1 cellular context compared by ENCODE assay signal in genomic region chr1:2049517-2050481, GRCh38.
TF ChIP-seq lines count a peak whose summit lies in the region.

PRKCZ (plus strand) TSS chr1:2050411; CDS start chr1:2050631, 220 bp downstream.

TF ChIP-seq in HepG2, 621 proteins besides CTCF, POLR2A, EP300 and RAD21 (continued from another document and continues in another):
- TF ChIP-seq CEBPB (IDR thresholded peaks at IDR 0.05; ENCODE audit: borderline replicate concordance, low read depth, low read length) (no peak), RNF219 (CRISPR knock-in tag; IDR thresholded peaks at IDR 0.05) (0 out of 2 replicates have a peak, but pooled peaks have one; percentile 3), ZNF18 (CRISPR knock-in tag; IDR thresholded peaks at IDR 0.05; ENCODE audit: insufficient replicate concordance) (no peak), ZNF776 (CRISPR knock-in tag; IDR thresholded peaks at IDR 0.05) (peak; percentile 86), ZNF33A (CRISPR knock-in tag; IDR thresholded peaks at IDR 0.05; ENCODE audit: borderline replicate concordance) (no peak), ZNF276 (CRISPR knock-in tag; IDR thresholded peaks at IDR 0.05; ENCODE audit: low read depth) (no peak), ZNF770 (CRISPR knock-in tag; IDR thresholded peaks at IDR 0.05) (0 out of 2 replicates have a peak, but pooled peaks have one; percentile 52), CENPT (CRISPR knock-in tag; IDR thresholded peaks at IDR 0.05; ENCODE audit: low read depth) (no peak; the same call in 1 of the 2 replicates), PRPF4 (IDR thresholded peaks at IDR 0.05; ENCODE audit: low read depth, low read length, poor library complexity, severe bottlenecking) (no peak), ZFP37 (CRISPR knock-in tag; IDR thresholded peaks at IDR 0.05; ENCODE audit: borderline replicate concordance) (no peak), EEA1 (CRISPR knock-in tag; IDR thresholded peaks at IDR 0.05; ENCODE audit: borderline replicate concordance) (peak; percentile 54; the same call in 1 of the 2 replicates), DNMT3B (CRISPR knock-in tag; conservative IDR thresholded peaks at IDR 0.05) (no peak), ZSCAN30 (CRISPR knock-in tag; IDR thresholded peaks at IDR 0.05) (0 out of 2 replicates have a peak, but pooled peaks have one; percentile 40), ZNF605 (CRISPR knock-in tag; IDR thresholded peaks at IDR 0.05) (no peak; the same call in none of the 2 replicates), CSRNP2 (CRISPR knock-in tag; conservative IDR thresholded peaks at IDR 0.05; ENCODE audit: low read depth) (no peak), ZBTB8A (CRISPR knock-in tag; IDR thresholded peaks at IDR 0.05; ENCODE audit: borderline replicate concordance, low read depth) (no peak), ZNF737 (CRISPR knock-in tag; IDR thresholded peaks at IDR 0.05; ENCODE audit: borderline replicate concordance) (no peak), TP53 (CRISPR knock-in tag; conservative IDR thresholded peaks at IDR 0.05) (0 out of 2 replicates have a peak, but pooled peaks have one; percentile 7), RBFOX2 (IDR thresholded peaks at IDR 0.05; ENCODE audit: low read depth, low read length) (peak; percentile 92), ZNF382 (CRISPR knock-in tag; IDR thresholded peaks at IDR 0.05; ENCODE audit: borderline replicate concordance) (no peak), HNRNPL (IDR thresholded peaks at IDR 0.05; ENCODE audit: low read depth, low read length) (peak; percentile 81), MXD4 (CRISPR knock-in tag; IDR thresholded peaks at IDR 0.05) (no peak), TBP (CRISPR knock-in tag; IDR thresholded peaks at IDR 0.05) (no peak), ZSCAN29 (CRISPR knock-in tag; conservative IDR thresholded peaks at IDR 0.05) (no peak), PCBP2 (optimal IDR thresholded peaks at IDR 0.05; ENCODE audit: low read depth, low read length, poor library complexity, severe bottlenecking) (no peak), NCOA1 (CRISPR knock-in tag; IDR thresholded peaks at IDR 0.05) (no peak), ZNF143 (CRISPR knock-in tag; IDR thresholded peaks at IDR 0.05) (no peak), ZNF350 (CRISPR knock-in tag; IDR thresholded peaks at IDR 0.05; ENCODE audit: borderline replicate concordance, low read depth) (peak; percentile 52; the same call in 1 of the 2 replicates), GATAD2A (CRISPR knock-in tag; IDR thresholded peaks at IDR 0.05) (peak; percentile 47; the same call in 1 of the 2 replicates), ZBTB38 (CRISPR knock-in tag; IDR thresholded peaks at IDR 0.05) (0 out of 2 replicates have a peak, but pooled peaks have one; percentile 21), AKAP8 (CRISPR knock-in tag; IDR thresholded peaks at IDR 0.05) (peak; percentile 36; the same call in 1 of the 2 replicates), ZNF124 (CRISPR knock-in tag; IDR thresholded peaks at IDR 0.05) (peak; percentile 65; the same call in 1 of the 2 replicates), PAXIP1 (CRISPR knock-in tag; conservative IDR thresholded peaks at IDR 0.05) (peak; percentile 61), ZNF263 (CRISPR knock-in tag; IDR thresholded peaks at IDR 0.05) (no peak), ZNF550 (CRISPR knock-in tag; IDR thresholded peaks at IDR 0.05; ENCODE audit: borderline replicate concordance) (no peak), ZNF281 (CRISPR knock-in tag; IDR thresholded peaks at IDR 0.05; ENCODE audit: borderline replicate concordance) (peak; percentile 34; the same call in 1 of the 2 replicates), ZFP90 (CRISPR knock-in tag; IDR thresholded peaks at IDR 0.05; ENCODE audit: borderline replicate concordance) (peak; percentile 49; the same call in 1 of the 2 replicates), EHMT2 (IDR thresholded peaks at IDR 0.05; ENCODE audit: borderline replicate concordance, low read depth, low read length) (no peak), KLF15 (CRISPR knock-in tag; IDR thresholded peaks at IDR 0.05; ENCODE audit: borderline replicate concordance) (0 out of 2 replicates have a peak, but pooled peaks have one; percentile 60), PRMT3 (CRISPR knock-in tag; IDR thresholded peaks at IDR 0.05; ENCODE audit: borderline replicate concordance, low read depth) (no peak), RELA (CRISPR knock-in tag; IDR thresholded peaks at IDR 0.05) (no peak), ZNF180 (CRISPR knock-in tag; IDR thresholded peaks at IDR 0.05; ENCODE audit: borderline replicate concordance, low read depth) (0 out of 2 replicates have a peak, but pooled peaks have one; percentile 12), GZF1 (CRISPR knock-in tag; IDR thresholded peaks at IDR 0.05) (peak; percentile 96), KLF11 (CRISPR knock-in tag; IDR thresholded peaks at IDR 0.05) (no peak), ZNF746 (CRISPR knock-in tag; IDR thresholded peaks at IDR 0.05) (no peak), PATZ1 (CRISPR knock-in tag; IDR thresholded peaks at IDR 0.05) (peak; percentile 88), HCFC1 (IDR thresholded peaks at IDR 0.05; ENCODE audit: low read depth, low read length) (no peak), SNAPC2 (CRISPR knock-in tag; IDR thresholded peaks at IDR 0.05) (0 out of 2 replicates have a peak, but pooled peaks have one; percentile 63), ATF7 (IDR thresholded peaks at IDR 0.05) (no peak), ATF7 (CRISPR knock-in tag; IDR thresholded peaks at IDR 0.05) (no peak)
